ENCODE assay signal across 22 cellular contexts in genomic region chr9:17075146-17075757, GRCh38. TPM values are rescaled to one million over a fixed set of nuclear protein-coding genes. Genes with fewer than 3 reads are reported as not detected.
"Had no signal": no experiment of that assay in that cellular context is flagged by ENCODE, and none has a peak within 500 bp of the region (broad histone marks: within the 10 kb centered on the region; RNA-seq: fewer than 3 reads in every experiment).

No MANE protein-coding gene starts in this region.

- H3K4me3 Mint-ChIP-seq: naive thymus-derived CD8-positive, alpha-beta T cell; neural progenitor cell; stimulated activated memory B cell treated with anti-CD40 and anti-IgM and Interleukin-4, amounts not matched to agents 10 μg/mL and 1 μg/mL and 100 μg/mL, for 72 hours; stimulated activated naive CD8-positive, alpha-beta T cell treated with anti-CD3 and anti-CD28 coated beads, Interleukin-15, Interleukin-2, amounts not matched to agents 100 ng/mL and 50 ng/mL, for 24 hours had no signal

- H3K27me3 ChIP-seq: gastrocnemius medialis, neural progenitor cell, right atrium auricular region, sigmoid colon, spleen, tibial nerve, upper lobe of right lung, uterus had no signal

- H3K4me1 ChIP-seq: gastrocnemius medialis, lower lobe of right lung, neural progenitor cell, prostate gland, right atrium auricular region, sigmoid colon, spleen, tibial nerve, upper lobe of right lung, uterus had no signal

- H3K4me1 Mint-ChIP-seq: naive thymus-derived CD8-positive, alpha-beta T cell; neural progenitor cell; stimulated activated memory B cell treated with anti-CD40 and anti-IgM and Interleukin-4, amounts not matched to agents 10 μg/mL and 1 μg/mL and 100 μg/mL, for 72 hours had no signal

- H3K36me3 Mint-ChIP-seq: naive thymus-derived CD8-positive, alpha-beta T cell; neural progenitor cell; stimulated activated memory B cell treated with anti-CD40 and anti-IgM and Interleukin-4, amounts not matched to agents 10 μg/mL and 1 μg/mL and 100 μg/mL, for 72 hours had no signal

- H3K9ac ChIP-seq: neural progenitor cell had no signal

- H3K4me3 ChIP-seq: dorsolateral prefrontal cortex, gastrocnemius medialis, lower lobe of right lung, neural progenitor cell, prostate gland, right atrium auricular region, sigmoid colon, skin epidermis, spleen, thoracic aorta, tibial nerve, upper lobe of right lung, uterus had no signal

- H2AFZ ChIP-seq: neural progenitor cell had no signal

- FAIRE-seq: colon, keratinocyte had no signal

- H3K27ac Mint-ChIP-seq: neural progenitor cell; stimulated activated memory B cell treated with anti-CD40 and anti-IgM and Interleukin-4, amounts not matched to agents 10 μg/mL and 1 μg/mL and 100 μg/mL, for 72 hours; stimulated activated naive CD8-positive, alpha-beta T cell treated with anti-CD3 and anti-CD28 coated beads, Interleukin-15, Interleukin-2, amounts not matched to agents 100 ng/mL and 50 ng/mL, for 24 hours had no signal

- DNase-seq: dorsolateral prefrontal cortex; effector CD4-positive, alpha-beta T cell; gastrocnemius medialis; head of caudate nucleus; left ventricle myocardium superior; lower lobe of right lung; naive thymus-derived CD8-positive, alpha-beta T cell; sigmoid colon; spleen; stimulated activated CD4-positive, alpha-beta T cell treated with anti-CD3 and anti-CD28 coated beads, Interleukin-4, amount 100 ng/mL, for 4 hours; upper lobe of right lung; uterus had no signal

- H3K36me3 ChIP-seq: gastrocnemius medialis, lower lobe of right lung, neural progenitor cell, prostate gland, right atrium auricular region, sigmoid colon, spleen, thoracic aorta, tibial nerve, upper lobe of right lung, uterus had no signal

- H3K27ac ChIP-seq: dorsolateral prefrontal cortex, gastrocnemius medialis, lower lobe of right lung, neural progenitor cell, prostate gland, right atrium auricular region, sigmoid colon, skin epidermis, spleen, thoracic aorta, tibial nerve, upper lobe of right lung, uterus had no signal

- H3K27me3 Mint-ChIP-seq: naive thymus-derived CD8-positive, alpha-beta T cell; stimulated activated memory B cell treated with anti-CD40 and anti-IgM and Interleukin-4, amounts not matched to agents 10 μg/mL and 1 μg/mL and 100 μg/mL, for 72 hours had no signal

- ATAC-seq: gastrocnemius medialis; left ventricle myocardium superior; lower lobe of right lung; naive thymus-derived CD8-positive, alpha-beta T cell; stimulated activated memory B cell treated with anti-CD40 and anti-IgM and Interleukin-4, amounts not matched to agents 10 μg/mL and 1 μg/mL and 100 μg/mL, for 72 hours; upper lobe of right lung had no signal

- H3K4me2 ChIP-seq: neural progenitor cell had no signal

- H3K9me3 ChIP-seq: gastrocnemius medialis, lower lobe of right lung, prostate gland, right atrium auricular region, sigmoid colon, spleen, thoracic aorta, tibial nerve, upper lobe of right lung, uterus had no signal

RNA-seq across cellular contexts. Expression of gene CNTLN, which starts 59.6 kb away (rescaled TPM):
- total RNA-seq: naive thymus-derived CD8-positive, alpha-beta T cell had no signal
- polyA plus RNA-seq: naive thymus-derived CD8-positive, alpha-beta T cell had no signal
